In genomic region chr16:19555938-19556778, GRCh38 we compare ENCODE assay signal across 8 cellular contexts. TPM values are rescaled to one million over a fixed set of nuclear protein-coding genes. Genes with fewer than 3 reads are reported as not detected.
DNase-seq lines count a peak whose midpoint lies in the region; ATAC-seq and TF ChIP-seq lines count a peak whose summit lies in the region.

No MANE protein-coding gene starts in this region.

- H3K9ac ChIP-seq in liver (ENCODE audit: low read depth in 1 of 2, low read length in 2 of 2) (peak overlapping the region; percentile 70 to 87), stomach smooth muscle (ENCODE audit: low read length in 2 of 2) (peak overlapping the region; percentile 94 to 97)

- H3K36me3 ChIP-seq in Peyer's patch: peaks cover 0 to 10% (median 0%) of the 10 kb centered on the region in 3 donors
- peaks cover 0 to 2% (median 0%) of the 10 kb centered on the region in 4 donors for H3K36me3 ChIP-seq in liver (ENCODE audit: control insufficient read depth in 4 of 4, insufficient read depth in 3 of 4, low read depth in 1 of 4, low read length in 3 of 4)
- H3K36me3 ChIP-seq in stomach smooth muscle (ENCODE audit: control insufficient read depth in 2 of 2, insufficient read depth in 2 of 2, low read length in 2 of 2): peaks cover 3% of the 10 kb centered on the region in 2 donors

- no peak for TF ChIP-seq POLR2A in Peyer's patch (IDR thresholded peaks at IDR 0.05)

- peak; percentile 22 for DNase-seq in A172 (ENCODE audit: low spot score)
- DNase-seq in GM10248 (ENCODE audit: extremely low spot score): peak; percentile 38
- no peak for DNase-seq in Peyer's patch
- DNase-seq in cardiac fibroblast (ENCODE audit: low read depth in 2 of 2): peak; percentile 27 to 61
- no peak for DNase-seq in putamen (ENCODE audit: low spot score)

- 37% methylated on average over 19 of the region's 19 CpGs for WGBS in liver

- H3K4me3 ChIP-seq in Peyer's patch (peak overlapping the region; percentile 57 to 71 (median 68)), cardiac fibroblast (replicated peaks in 1 of 2; ENCODE audit: low read depth in 2 of 2, low read length in 2 of 2) (peak overlapping the region; percentile 90 to 92), liver (ENCODE audit: low read depth in 1 of 3, low read length in 3 of 3) (peak overlapping the region; percentile 68 to 95 (median 69)), stomach smooth muscle (ENCODE audit: low read length in 2 of 2) (peak overlapping the region; percentile 87 to 94)

- H3K27ac ChIP-seq in Peyer's patch (peak overlapping the region; percentile 81 to 91 (median 89)), liver (ENCODE audit: low read depth in 1 of 2, low read length in 2 of 2) (peak overlapping the region; percentile 86 to 94), stomach smooth muscle (ENCODE audit: low read length) (peak overlapping the region; percentile 90)

- TF ChIP-seq RAD21 in liver (IDR thresholded peaks at IDR 0.05): no peak

- CTCF ChIA-PET in GM10248 (lab: Yijun Ruan, JAX): interaction anchor here (0.8 to 5.5 kb wide), 24 partner anchors 8 to 472 kb away, joined by 3 to 48 read pairs (median 4); partner anchors contain the start of genes CCP110 and GPRC5B

- POLR2A ChIA-PET in GM10248 (lab: Yijun Ruan, JAX): no interaction called here

- TF ChIP-seq CTCF in GM10248 (IDR thresholded peaks at IDR 0.05; ENCODE audit: control extremely low read depth, extremely low read depth, low read depth, missing control alignments) (no peak), Peyer's patch (IDR thresholded peaks at IDR 0.05) (peak in 2 of 6 experiments; percentile 5 to 23), cardiac fibroblast (IDR thresholded peaks at IDR 0.05; ENCODE audit: low read depth, low read length) (peak; percentile 31), liver (IDR thresholded peaks at IDR 0.05; ENCODE audit: low read depth, low read length, missing input control) (no peak)

- H3K9me3 ChIP-seq in Peyer's patch: no peaks in the 10 kb centered on the region
- no peaks in the 10 kb centered on the region for H3K9me3 ChIP-seq in liver (ENCODE audit: control insufficient read depth in 4 of 4, low read length in 3 of 4)
- H3K9me3 ChIP-seq in stomach smooth muscle (ENCODE audit: control insufficient read depth in 2 of 2, low read length in 2 of 2): no peaks in the 10 kb centered on the region

- H3K27me3 ChIP-seq in Peyer's patch: no peaks in the 10 kb centered on the region
- no peaks in the 10 kb centered on the region for H3K27me3 ChIP-seq in liver (ENCODE audit: control insufficient read depth in 4 of 4, insufficient read depth in 4 of 4, low read length in 3 of 4)
- H3K27me3 ChIP-seq in stomach smooth muscle (ENCODE audit: control insufficient read depth in 1 of 2, insufficient read depth in 2 of 2, low read length in 2 of 2): no peaks in the 10 kb centered on the region

- ATAC-seq in HG02571 (IDR thresholded peaks at IDR 0.05; ENCODE audit: unreplicated experiment): no peak

- H3K4me1 ChIP-seq in Peyer's patch (peaks cover 0 to 15% (median 0%) of the 10 kb centered on the region in 4 donors), liver (ENCODE audit: control insufficient read depth in 4 of 4, insufficient read depth in 4 of 4, low read length in 3 of 4) (peaks cover 0 to 7% (median 4%) of the 10 kb centered on the region in 4 donors), stomach smooth muscle (ENCODE audit: control insufficient read depth, insufficient read depth, low read length) (peaks cover 6% of the 10 kb centered on the region)

TF ChIP-seq in liver, 16 proteins besides CTCF, POLR2A, EP300 and RAD21:
- TF ChIP-seq YY1 (IDR thresholded peaks at IDR 0.05): no peak
- TF ChIP-seq SP1 (IDR thresholded peaks at IDR 0.05): no peak
- no peak for TF ChIP-seq HNF4G (IDR thresholded peaks at IDR 0.05)
- no peak for TF ChIP-seq TAF1 (conservative IDR thresholded peaks at IDR 0.05)
- no peak for TF ChIP-seq EGR1 (IDR thresholded peaks at IDR 0.05; ENCODE audit: low read depth in 2 of 2)
- TF ChIP-seq ATF3 (IDR thresholded peaks at IDR 0.05): no peak
- no peak for TF ChIP-seq FOXA1 (IDR thresholded peaks at IDR 0.05)
- no peak for TF ChIP-seq JUND (IDR thresholded peaks at IDR 0.05)
- no peak for TF ChIP-seq NR2F2 (IDR thresholded peaks at IDR 0.05)
- TF ChIP-seq REST (IDR thresholded peaks at IDR 0.05): no peak
- no peak for TF ChIP-seq RXRA (IDR thresholded peaks at IDR 0.05)
- TF ChIP-seq ZBTB33 (IDR thresholded peaks at IDR 0.05): no peak
- no peak for TF ChIP-seq FOXA2 (IDR thresholded peaks at IDR 0.05)
- no peak for TF ChIP-seq GABPA (IDR thresholded peaks at IDR 0.05 in 1 of 2, conservative IDR thresholded peaks at IDR 0.05 in 1 of 2)
- no peak for TF ChIP-seq HNF4A (conservative IDR thresholded peaks at IDR 0.05)

RNA-seq across cellular contexts. Expression of gene VPS35L, which starts 0.7 kb away (rescaled TPM):
- total RNA-seq in A172 (2014; rRNA removed; shearing (Covaris generic)): 27.8 and 29.7 TPM in 2 replicates
- 10 to 100 TPM; 35.2 to 71.8 (median 45.2) TPM for total RNA-seq in Peyer's patch
- total RNA-seq in liver: 10 to 100 TPM; 16.1 to 18.2 TPM
- polyA plus RNA-seq in liver: 10 to 100 TPM; 10.5 to 14.1 TPM

RNA-seq across cellular contexts. Expression of gene CCP110, which starts 32.4 kb away (rescaled TPM):
- total RNA-seq in A172 (2014; rRNA removed; shearing (Covaris generic)): 19.5 and 19.9 TPM in 2 replicates
- 10 to 100 TPM; 12.4 to 21.5 (median 15.6) TPM for total RNA-seq in Peyer's patch
- total RNA-seq in liver: 10 to 100 TPM in 1 of 2 donors, 1 to 10 TPM in 1; 8.2 to 25.0 TPM
- 1 to 10 TPM; 1.8 to 2.8 TPM for polyA plus RNA-seq in liver

RNA-seq across cellular contexts. Expression of gene GDE1, which starts 34.3 kb away (rescaled TPM):
- 60.7 and 77.4 TPM in 2 replicates for total RNA-seq in A172 (2014; rRNA removed; shearing (Covaris generic))
- total RNA-seq in Peyer's patch (10 to 100 TPM; 39.6 to 82.8 (median 59.4) TPM), liver (10 to 100 TPM; 25.7 to 39.1 TPM)
- polyA plus RNA-seq in liver: 10 to 100 TPM; 14.8 to 21.5 TPM

Comparison
In these comparisons a context has a peak if more than half of its experiments do, and no peak if none do; other contexts are left out.
1. DNase-seq: peak in A172 (single experiment), GM10248 (single experiment) and cardiac fibroblast (2 of 2); none in Peyer's patch (0 of 3) and putamen (single experiment).
2. Peak in every context shown above with its lines, with median percentiles within 50 percentile points of each other: H3K27ac ChIP-seq and H3K4me3 ChIP-seq.